In the genomic region with DNA sequence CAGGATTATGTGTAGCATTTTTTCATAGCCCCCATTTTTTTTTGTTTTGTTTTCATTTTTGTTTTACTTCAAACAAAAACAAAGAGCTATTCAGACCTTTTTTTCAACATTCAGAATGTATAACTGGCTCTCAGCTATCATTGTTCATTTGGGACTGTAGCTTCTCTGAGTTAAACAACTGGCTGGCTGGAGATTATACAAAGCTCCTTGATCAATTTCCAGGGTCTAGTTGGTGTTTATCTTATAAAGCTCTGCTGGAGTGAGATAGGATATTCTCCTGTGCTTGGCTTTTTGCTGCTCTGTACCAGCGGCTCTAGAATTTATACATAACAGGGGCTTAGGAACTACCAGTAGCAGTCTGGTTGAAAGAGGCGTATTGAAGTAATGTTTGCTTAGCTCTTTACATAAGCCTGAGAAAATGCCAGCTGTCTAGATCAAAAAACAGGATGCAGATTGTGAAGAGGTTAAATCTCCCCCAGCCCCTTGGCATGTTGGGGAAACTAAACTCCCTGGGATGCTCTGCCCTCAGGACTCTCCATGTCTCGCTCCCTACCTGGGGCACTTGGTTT, we compare ENCODE assay signal across 22 cellular contexts. TPM values are rescaled to one million over a fixed set of nuclear protein-coding genes. Genes with fewer than 3 reads are reported as not detected.
DNase-seq lines count a peak whose midpoint lies in the region; ATAC-seq and TF ChIP-seq lines count a peak whose summit lies in the region.
"Had no signal": no experiment of that assay in that cellular context is flagged by ENCODE, and none has a peak within 500 bp of the region (broad histone marks: within the 10 kb centered on the region; RNA-seq: fewer than 3 reads in every experiment).

No MANE protein-coding gene starts in this region.

- peaks cover 7% of the 10 kb centered on the region for H3K36me3 Mint-ChIP-seq in progenitor cell of endocrine pancreas (ENCODE audit: insufficient read depth)
- H3K36me3 Mint-ChIP-seq in activated naive CD4-positive, alpha-beta T cell treated with anti-CD3 and anti-CD28 coated beads, Interleukin-2, amount 10 ng/mL, durations not matched to agents 7 days and 5 days, result no peaks in the 10 kb centered on the region
- H3K36me3 Mint-ChIP-seq: natural killer cell treated with Interleukin-12 subunit alpha and Interleukin-12 subunit beta and Interleukin-15 and Interleukin-18, amount 100 ng/mL, for 72 hours had no signal

- H3K9me3 Mint-ChIP-seq in progenitor cell of endocrine pancreas (ENCODE audit: low read depth), result peaks cover 11% of the 10 kb centered on the region
- no peaks in the 10 kb centered on the region for H3K9me3 Mint-ChIP-seq in activated naive CD4-positive, alpha-beta T cell treated with anti-CD3 and anti-CD28 coated beads, Interleukin-2, amount 10 ng/mL, durations not matched to agents 7 days and 5 days
- H3K9me3 Mint-ChIP-seq: activated T-cell treated with anti-CD3 and anti-CD28 coated beads, Interleukin-2, amount 50 U/mL, for 72 hours; natural killer cell treated with Interleukin-12 subunit alpha and Interleukin-12 subunit beta and Interleukin-15 and Interleukin-18, amount 100 ng/mL, for 72 hours had no signal

- BruUV-seq in OCI-LY7 (replicated peaks; lab: Mats Ljungman, UMichigan), result no TSS peak

- no peak overlapping the region for H3K4me3 ChIP-seq in OCI-LY7 (ENCODE audit: low read depth, low read length, poor library complexity, severe bottlenecking)
- H3K4me3 ChIP-seq in coronary artery, result no peak overlapping the region
- H3K4me3 ChIP-seq: BLaER1 treated with 17β-estradiol and CSF1 and Interleukin-3, amounts not matched to agents 10 nM and 100 nM; prostate gland; transverse colon had no signal

- H3K79me2 ChIP-seq in OCI-LY7 (ENCODE audit: insufficient read depth, low read depth, low read length), result no peaks in the 10 kb centered on the region

- H4K20me1 ChIP-seq in OCI-LY7 (ENCODE audit: insufficient read depth, low read length), result no peaks in the 10 kb centered on the region
- H4K20me1 ChIP-seq: BLaER1 treated with 17β-estradiol and CSF1 and Interleukin-3, amounts not matched to agents 10 nM and 100 nM had no signal

- DNase-seq in NCI-H1436 (lab: John Stamatoyannopoulos, UW), result peak; percentile 1
- no peak for DNase-seq in NCI-H1436 treated with DMSO at 0.1 percent for 48 hours (lab: John Stamatoyannopoulos, UW)
- peak; percentile 47 for DNase-seq in NCI-H2029 treated with DMSO at 0.1 percent for 48 hours (lab: John Stamatoyannopoulos, UW)
- DNase-seq in OCI-LY7 (ENCODE audit: low spot score), result no peak
- DNase-seq in progenitor cell of endocrine pancreas (ENCODE audit: low spot score, unreplicated experiment), result no peak
- no peak for DNase-seq in coronary artery (ENCODE audit: low spot score)
- no peak for DNase-seq in activated naive CD4-positive, alpha-beta T cell treated with anti-CD3 and anti-CD28 coated beads, Interleukin-2, amount 10 ng/mL, durations not matched to agents 7 days and 5 days
- DNase-seq: 8988T; activated CD4-positive, CD25-positive, alpha-beta regulatory T cell; activated T-cell treated with anti-CD3 and anti-CD28 coated beads, Interleukin-2, amount 50 U/mL, for 72 hours; cerebellar nuclear complex; islet precursor cell; mesenchymal stem cell; NCI-H2081 treated with DMSO at 0.1 percent for 48 hours; SIG-M5; stimulated activated CD4-positive, alpha-beta T cell treated with anti-CD3 and anti-CD28 coated beads, Interleukin-12 subunit alpha, Interleukin-12 subunit beta, amount 100 ng/mL, for 4 hours; T-helper 17 cell; transverse colon had no signal

- CTCF ChIA-PET in OCI-LY7 (lab: Charles Lee; ENCODE audit: unreplicated experiment), result no interaction called here
- CTCF ChIA-PET in activated naive CD4-positive, alpha-beta T cell treated with anti-CD3 and anti-CD28 coated beads, Interleukin-2, amount 10 ng/mL, durations not matched to agents 7 days and 5 days (lab: Charles Lee), result interaction anchor here (0.6 kb wide), 1 partner anchor 81 kb away, joined by 3 read pairs; no protein-coding TSS in a partner anchor

- intact Hi-C loops in OCI-LY7 (cut with micrococcal nuclease; ENCODE audit: unreplicated experiment), result loop anchor here (10.0 kb wide), 1 partner anchor 115 kb away; a partner anchor contains a TSS

- peaks cover 8% of the 10 kb centered on the region for H3K27me3 Mint-ChIP-seq in progenitor cell of endocrine pancreas
- H3K27me3 Mint-ChIP-seq in activated naive CD4-positive, alpha-beta T cell treated with anti-CD3 and anti-CD28 coated beads, Interleukin-2, amount 10 ng/mL, durations not matched to agents 7 days and 5 days, result peaks cover 40% of the 10 kb centered on the region

- peaks cover 59% of the 10 kb centered on the region for H3K4me1 ChIP-seq in OCI-LY7 (ENCODE audit: insufficient read depth, low read length, poor library complexity, severe bottlenecking)
- H3K4me1 ChIP-seq: prostate gland had no signal

- TF ChIP-seq CTCF in OCI-LY7 (conservative IDR thresholded peaks at IDR 0.05; ENCODE audit: low read length) (no peak), progenitor cell of endocrine pancreas (IDR thresholded peaks at IDR 0.05; ENCODE audit: unreplicated experiment) (no peak), coronary artery (IDR thresholded peaks at IDR 0.05) (no peak)

- no peaks in the 10 kb centered on the region for H3K36me3 ChIP-seq in OCI-LY7 (ENCODE audit: insufficient read depth, low read length)
- H3K36me3 ChIP-seq: BLaER1 treated with 17β-estradiol and CSF1 and Interleukin-3, amounts not matched to agents 10 nM and 100 nM; prostate gland; transverse colon had no signal

- H3K9me2 ChIP-seq in OCI-LY7 (ENCODE audit: insufficient read depth, low read length), result no peaks in the 10 kb centered on the region

- H3K27ac Mint-ChIP-seq in progenitor cell of endocrine pancreas, result peak overlapping the region; percentile 84
- H3K27ac Mint-ChIP-seq in activated naive CD4-positive, alpha-beta T cell treated with anti-CD3 and anti-CD28 coated beads, Interleukin-2, amount 10 ng/mL, durations not matched to agents 7 days and 5 days, result no peak overlapping the region
- H3K27ac Mint-ChIP-seq: activated T-cell treated with anti-CD3 and anti-CD28 coated beads, Interleukin-2, amount 50 U/mL, for 72 hours; natural killer cell treated with Interleukin-12 subunit alpha and Interleukin-12 subunit beta and Interleukin-15 and Interleukin-18, amount 100 ng/mL, for 72 hours; T-helper 17 cell had no signal

- H3K27ac ChIP-seq in OCI-LY7 (ENCODE audit: low read depth, low read length, poor library complexity, severe bottlenecking), result no peak overlapping the region
- H3K27ac ChIP-seq in coronary artery, result no peak overlapping the region
- H3K27ac ChIP-seq: BLaER1 treated with 17β-estradiol and CSF1 and Interleukin-3, amounts not matched to agents 10 nM and 100 nM; prostate gland; transverse colon had no signal

- ATAC-seq in GM21619 (IDR thresholded peaks at IDR 0.05; ENCODE audit: unreplicated experiment), result no peak
- ATAC-seq: activated T-cell treated with anti-CD3 and anti-CD28 coated beads, Interleukin-2, amount 50 U/mL, for 72 hours; natural killer cell treated with Interleukin-12 subunit alpha and Interleukin-12 subunit beta and Interleukin-15 and Interleukin-18, amount 100 ng/mL, for 72 hours; T-helper 17 cell had no signal

- POLR2A ChIA-PET in OCI-LY7 (lab: Charles Lee), result interaction anchor here (0.6 to 1.0 kb wide), 2 partner anchors 35 to 176 kb away, joined by 3 to 6 read pairs; no protein-coding TSS in a partner anchor

- no peak overlapping the region for H2AFZ ChIP-seq in OCI-LY7 (ENCODE audit: low read length)

- H3K4me2 ChIP-seq in OCI-LY7 (ENCODE audit: low read length), result peak overlapping the region; percentile 29; the same call in 1 of the 2 replicates
- H3K4me2 ChIP-seq: BLaER1 treated with 17β-estradiol and CSF1 and Interleukin-3, amounts not matched to agents 10 nM and 100 nM had no signal

- no peak overlapping the region for H3K4me3 Mint-ChIP-seq in progenitor cell of endocrine pancreas (ENCODE audit: low read depth)
- H3K4me3 Mint-ChIP-seq in activated naive CD4-positive, alpha-beta T cell treated with anti-CD3 and anti-CD28 coated beads, Interleukin-2, amount 10 ng/mL, durations not matched to agents 7 days and 5 days, result no peak overlapping the region
- H3K4me3 Mint-ChIP-seq: activated T-cell treated with anti-CD3 and anti-CD28 coated beads, Interleukin-2, amount 50 U/mL, for 72 hours; natural killer cell treated with Interleukin-12 subunit alpha and Interleukin-12 subunit beta and Interleukin-15 and Interleukin-18, amount 100 ng/mL, for 72 hours; T-helper 17 cell had no signal

- H3K9me3 ChIP-seq in OCI-LY7 (ENCODE audit: low read length), result no peaks in the 10 kb centered on the region
- H3K9me3 ChIP-seq: prostate gland, transverse colon had no signal

- H3K4me1 Mint-ChIP-seq in progenitor cell of endocrine pancreas (ENCODE audit: low read depth), result peaks cover 21% of the 10 kb centered on the region
- no peaks in the 10 kb centered on the region for H3K4me1 Mint-ChIP-seq in activated naive CD4-positive, alpha-beta T cell treated with anti-CD3 and anti-CD28 coated beads, Interleukin-2, amount 10 ng/mL, durations not matched to agents 7 days and 5 days

RNA-seq across cellular contexts. Expression of a gene that starts 15.2 kb away (rescaled TPM):
- total RNA-seq in OCI-LY7 (2014; rRNA removed; shearing (Covaris generic)), result 17.2 and 21.1 TPM in 2 replicates
- total RNA-seq in OCI-LY7 (2022), result 16.1 and 23.2 TPM in 2 replicates
- total RNA-seq in progenitor cell of endocrine pancreas, result 21.4 and 28.3 TPM in 2 replicates

Comparison
In these comparisons a context has a peak if more than half of its experiments do, and no peak if none do; other contexts are left out.
1. DNase-seq: peak in NCI-H1436 (single experiment) and NCI-H2029 treated with DMSO at 0.1 percent for 48 hours (single experiment); none in NCI-H1436 treated with DMSO at 0.1 percent for 48 hours (single experiment), OCI-LY7 (single experiment), progenitor cell of endocrine pancreas (single experiment), coronary artery (single experiment) and activated naive CD4-positive, alpha-beta T cell treated with anti-CD3 and anti-CD28 coated beads, Interleukin-2, amount 10 ng/mL, durations not matched to agents 7 days and 5 days (single experiment).